In genomic region chr12:53379389-53380103, GRCh38 we compare ENCODE assay signal across 1 cellular context.
A peak's percentile ranks its signal among the peaks of the same experiment; 100 is the strongest.
TF ChIP-seq lines count a peak whose summit lies in the region.

No MANE protein-coding gene starts in this region.

TF ChIP-seq in HEK293, 187 proteins besides CTCF, POLR2A, EP300 and RAD21 (continued from another document and continues in another):
- TF ChIP-seq ZNF2 (tag by site-specific recombination; IDR thresholded peaks at IDR 0.05), result no peak; the same call in 1 of the 2 replicates
- peak; percentile 10; the same call in 1 of the 2 replicates for TF ChIP-seq ZEB2 (tag by site-specific recombination; IDR thresholded peaks at IDR 0.05)
- TF ChIP-seq ZNF18 (tag by site-specific recombination; IDR thresholded peaks at IDR 0.05), result no peak
- TF ChIP-seq ZNF19 (tag by site-specific recombination; IDR thresholded peaks at IDR 0.05; ENCODE audit: low read depth), result no peak
- no peak for TF ChIP-seq REPIN1 (tag by site-specific recombination; IDR thresholded peaks at IDR 0.05; ENCODE audit: low read depth)
- no peak for TF ChIP-seq ZNF645 (tag by site-specific recombination; IDR thresholded peaks at IDR 0.05)
- no peak for TF ChIP-seq ZNF114 (tag by site-specific recombination; IDR thresholded peaks at IDR 0.05)
- no peak for TF ChIP-seq ZFP37 (tag by site-specific recombination; IDR thresholded peaks at IDR 0.05)
- TF ChIP-seq TRIM28 (IDR thresholded peaks at IDR 0.05; ENCODE audit: borderline replicate concordance, low read length), result no peak
- TF ChIP-seq ZNF140 (tag by site-specific recombination; IDR thresholded peaks at IDR 0.05), result no peak
- TF ChIP-seq PRDM4 (tag by site-specific recombination; IDR thresholded peaks at IDR 0.05), result no peak
- no peak for TF ChIP-seq ZNF223 (tag by site-specific recombination; IDR thresholded peaks at IDR 0.05)
- TF ChIP-seq ZNF560 (tag by site-specific recombination; IDR thresholded peaks at IDR 0.05; ENCODE audit: borderline replicate concordance), result no peak
- no peak for TF ChIP-seq ZNF157 (tag by site-specific recombination; IDR thresholded peaks at IDR 0.05)
- TF ChIP-seq ZNF664 (tag by site-specific recombination; IDR thresholded peaks at IDR 0.05), result no peak
- no peak for TF ChIP-seq BCL11A (tag by site-specific recombination; IDR thresholded peaks at IDR 0.05; ENCODE audit: low read depth)
- no peak for TF ChIP-seq ZNF175 (tag by site-specific recombination; IDR thresholded peaks at IDR 0.05)
- TF ChIP-seq ZNF416 (tag by site-specific recombination; IDR thresholded peaks at IDR 0.05), result no peak
- no peak; the same call in 1 of the 2 replicates for TF ChIP-seq ZXDB (tag by site-specific recombination; IDR thresholded peaks at IDR 0.05)
- TF ChIP-seq SP2 (tag by site-specific recombination; IDR thresholded peaks at IDR 0.05), result peak; percentile 96
- no peak for TF ChIP-seq ZNF362 (tag by site-specific recombination; IDR thresholded peaks at IDR 0.05)
- no peak for TF ChIP-seq ZNF274 (IDR thresholded peaks at IDR 0.05; ENCODE audit: low read length)
- no peak for TF ChIP-seq ZNF274 (tag by site-specific recombination; IDR thresholded peaks at IDR 0.05; ENCODE audit: borderline replicate concordance)
- TF ChIP-seq ZSCAN4 (tag by site-specific recombination; IDR thresholded peaks at IDR 0.05), result no peak
- no peak for TF ChIP-seq WT1 (tag by site-specific recombination; IDR thresholded peaks at IDR 0.05)
- TF ChIP-seq ZIC2 (tag by site-specific recombination; IDR thresholded peaks at IDR 0.05), result no peak
- no peak for TF ChIP-seq TCF7L2 (IDR thresholded peaks at IDR 0.05; ENCODE audit: borderline replicate concordance, low read depth, low read length)
- no peak for TF ChIP-seq ZBTB49 (tag by site-specific recombination; IDR thresholded peaks at IDR 0.05; ENCODE audit: low read depth)
- peak; percentile 85 for TF ChIP-seq IKZF3 (tag by site-specific recombination; IDR thresholded peaks at IDR 0.05)
- TF ChIP-seq HOXD13 (CRISPR knock-in tag; IDR thresholded peaks at IDR 0.05; ENCODE audit: borderline replicate concordance), result no peak
- no peak for TF ChIP-seq ZNF658 (tag by site-specific recombination; IDR thresholded peaks at IDR 0.05)
- no peak for TF ChIP-seq ZBTB8A (tag by site-specific recombination; IDR thresholded peaks at IDR 0.05)
- TF ChIP-seq ZBTB17 (tag by site-specific recombination; IDR thresholded peaks at IDR 0.05), result peak; percentile 36; the same call in 1 of the 2 replicates
- TF ChIP-seq ZNF513 (tag by site-specific recombination; IDR thresholded peaks at IDR 0.05), result no peak
- no peak for TF ChIP-seq ZNF132 (tag by site-specific recombination; IDR thresholded peaks at IDR 0.05; ENCODE audit: borderline replicate concordance)
- TF ChIP-seq ZNF639 (tag by site-specific recombination; IDR thresholded peaks at IDR 0.05), result 0 out of 2 replicates have a peak, but pooled peaks have one; percentile 64
- TF ChIP-seq ZNF518A (tag by site-specific recombination; conservative IDR thresholded peaks at IDR 0.05; ENCODE audit: low read depth), result no peak; the same call in 1 of the 2 replicates
- TF ChIP-seq ZNF521 (tag by site-specific recombination; IDR thresholded peaks at IDR 0.05), result no peak
- TF ChIP-seq SETDB1 (IDR thresholded peaks at IDR 0.05; ENCODE audit: insufficient read length, low read length), result no peak
- TF ChIP-seq ZNF621 (tag by site-specific recombination; IDR thresholded peaks at IDR 0.05), result no peak
- no peak for TF ChIP-seq ZBTB48 (tag by site-specific recombination; IDR thresholded peaks at IDR 0.05)
- no peak for TF ChIP-seq ZNF704 (tag by site-specific recombination; IDR thresholded peaks at IDR 0.05)
- no peak for TF ChIP-seq ZNF16 (tag by site-specific recombination; IDR thresholded peaks at IDR 0.05; ENCODE audit: low read depth)
- TF ChIP-seq ZNF596 (tag by site-specific recombination; IDR thresholded peaks at IDR 0.05), result no peak
- TF ChIP-seq EGR2 (tag by site-specific recombination; IDR thresholded peaks at IDR 0.05; ENCODE audit: low read depth), result peak; percentile 91
- TF ChIP-seq ZNF768 (tag by site-specific recombination; IDR thresholded peaks at IDR 0.05), result no peak
- TF ChIP-seq ZNF549 (tag by site-specific recombination; IDR thresholded peaks at IDR 0.05), result no peak
- TF ChIP-seq ZBTB1 (tag by site-specific recombination; IDR thresholded peaks at IDR 0.05), result no peak
